Comparison of ENCODE assay signal across 19 cellular contexts in the genomic region with DNA sequence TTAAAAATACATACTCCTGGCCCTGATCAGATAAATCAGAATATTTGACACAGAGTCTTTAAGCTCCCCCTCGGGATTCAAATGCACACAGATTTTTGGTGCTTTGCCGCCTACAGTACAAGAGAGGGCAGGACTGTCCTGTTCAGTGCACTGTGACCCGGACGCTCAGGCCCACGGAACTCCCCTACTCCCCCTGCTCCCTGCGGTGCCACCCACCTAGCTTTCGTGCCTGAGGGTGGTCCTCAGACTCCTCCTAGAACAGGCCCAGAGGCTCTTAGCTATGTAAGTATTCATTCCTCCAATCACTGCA. TPM values are rescaled to one million over a fixed set of nuclear protein-coding genes. Genes with fewer than 3 reads are reported as not detected.
DNase-seq lines count a peak whose midpoint lies in the region; ATAC-seq and TF ChIP-seq lines count a peak whose summit lies in the region.
"Had no signal": no experiment of that assay in that cellular context is flagged by ENCODE, and none has a peak within 500 bp of the region (broad histone marks: within the 10 kb centered on the region; RNA-seq: fewer than 3 reads in every experiment).

No MANE protein-coding gene starts in this region.

- peak overlapping the region; percentile 50 for H3K4me2 ChIP-seq in PC-3 (ENCODE audit: low read length)
- H3K4me2 ChIP-seq: BLaER1 had no signal

- no peak for TF ChIP-seq EP300 in suprapubic skin (IDR thresholded peaks at IDR 0.05)

- no peak overlapping the region for H3K4me3 Mint-ChIP-seq in natural killer cell
- H3K4me3 Mint-ChIP-seq: activated T-cell treated with anti-CD3 and anti-CD28 coated beads, Interleukin-2, amount 50 U/mL, for 24 hours had no signal

- H3K9me3 ChIP-seq in PC-3 (ENCODE audit: low read length), result no peaks in the 10 kb centered on the region
- H3K9me3 ChIP-seq in mucosa of descending colon, result no peaks in the 10 kb centered on the region
- H3K9me3 ChIP-seq in suprapubic skin, result no peaks in the 10 kb centered on the region
- H3K9me3 ChIP-seq: BLaER1 had no signal

- H3K9me2 ChIP-seq in PC-3 (replicated peaks; ENCODE audit: low read length), result no peaks in the 10 kb centered on the region

- peaks cover 36% of the 10 kb centered on the region for H3K4me1 ChIP-seq in PC-3 (ENCODE audit: insufficient read depth, low read length)
- peaks cover 17% of the 10 kb centered on the region for H3K4me1 ChIP-seq in mucosa of descending colon (ENCODE audit: low read depth)
- peaks cover 41% of the 10 kb centered on the region for H3K4me1 ChIP-seq in suprapubic skin
- H3K4me1 ChIP-seq: BLaER1 had no signal

- peak overlapping the region; percentile 51; the same call in 1 of the 2 replicates for H2AFZ ChIP-seq in PC-3 (ENCODE audit: low read length)

- ATAC-seq in PC-3, result no peak
- peak; percentile 2 for ATAC-seq in mucosa of descending colon
- no peak for ATAC-seq in natural killer cell
- ATAC-seq: K562 had no signal

- no peaks in the 10 kb centered on the region for H3K9me3 Mint-ChIP-seq in natural killer cell
- H3K9me3 Mint-ChIP-seq: activated T-cell treated with anti-CD3 and anti-CD28 coated beads, Interleukin-2, amount 50 U/mL, for 24 hours had no signal

- peaks cover 0 to 6% of the 10 kb centered on the region in 2 donors for H3K27me3 Mint-ChIP-seq in natural killer cell (ENCODE audit: low read depth in 2 of 2)

- H3K9ac ChIP-seq in PC-3 (ENCODE audit: low read length), result peak overlapping the region; percentile 63
- H3K9ac ChIP-seq: BLaER1 had no signal

- intact Hi-C loops in PC-3 (cut with micrococcal nuclease) (no loop called here), mucosa of descending colon (cut with DNase I, micrococcal nuclease) (no loop called here), natural killer cell (cut with micrococcal nuclease) (no loop called here)

- CTCF ChIA-PET in PC-3 (lab: Charles Lee), result no interaction called here

- POLR2A ChIA-PET in PC-3 (lab: Charles Lee; ENCODE audit: unreplicated experiment), result no interaction called here

- H3K4me1 Mint-ChIP-seq in natural killer cell, result no peaks in the 10 kb centered on the region

- no peaks in the 10 kb centered on the region for H3F3A ChIP-seq in PC-3 (ENCODE audit: low read length, unreplicated experiment)

- no peaks in the 10 kb centered on the region for H3K36me3 ChIP-seq in PC-3 (ENCODE audit: low read depth, low read length)
- no peaks in the 10 kb centered on the region for H3K36me3 ChIP-seq in mucosa of descending colon (ENCODE audit: low read depth)
- no peaks in the 10 kb centered on the region for H3K36me3 ChIP-seq in suprapubic skin
- H3K36me3 ChIP-seq: BLaER1 had no signal

- no peak overlapping the region for H3K27ac Mint-ChIP-seq in natural killer cell
- H3K27ac Mint-ChIP-seq: activated T-cell treated with anti-CD3 and anti-CD28 coated beads, Interleukin-2, amount 50 U/mL, for 24 hours had no signal

- no peaks in the 10 kb centered on the region for H3K27me3 ChIP-seq in PC-3 (ENCODE audit: low read length)
- H3K27me3 ChIP-seq in suprapubic skin, result no peaks in the 10 kb centered on the region
- H3K27me3 ChIP-seq: BLaER1 had no signal

- H3K4me3 ChIP-seq in PC-3 (ENCODE audit: low read length), result no peak overlapping the region
- H3K4me3 ChIP-seq in mucosa of descending colon, result no peak overlapping the region
- no peak overlapping the region for H3K4me3 ChIP-seq in suprapubic skin
- H3K4me3 ChIP-seq: BLaER1, K562 had no signal

- no peak for TF ChIP-seq POLR2A in suprapubic skin (IDR thresholded peaks at IDR 0.05)

- H4K20me1 ChIP-seq in PC-3 (ENCODE audit: low read length), result no peaks in the 10 kb centered on the region
- H4K20me1 ChIP-seq: BLaER1 had no signal

- H3K36me3 Mint-ChIP-seq in natural killer cell, result no peaks in the 10 kb centered on the region

- H3K27ac ChIP-seq in PC-3 (ENCODE audit: low read length) (peak overlapping the region; percentile 96), cingulate gyrus (ENCODE audit: low read depth, low read length) (peak overlapping the region; percentile 44), suprapubic skin (peak overlapping the region; percentile 91)
- H3K27ac ChIP-seq: BLaER1 had no signal

- DNase-seq in PC-3, result no peak
- peak in 1 of 3 donors; percentile 29 for DNase-seq in mucosa of descending colon
- DNase-seq in suprapubic skin (ENCODE audit: low spot score in 2 of 2), result no peak
- no peak for DNase-seq in natural killer cell
- DNase-seq in amygdala (lab: John Stamatoyannopoulos, UW), result no peak
- no peak for DNase-seq in NOMO-1 treated with dmso at 0.1 percent for 144 hours (lab: John Stamatoyannopoulos, UW; ENCODE audit: unreplicated experiment)
- no peak for DNase-seq in LoVo (ENCODE audit: low spot score)
- DNase-seq: activated CD4-positive, alpha-beta T cell treated with anti-CD3 and anti-CD28 coated beads for 4 hours; activated T-cell treated with anti-CD3 and anti-CD28 coated beads, Interleukin-2, amount 50 U/mL, for 24 hours; DMS79 treated with DMSO at 0.1 percent for 48 hours; effector memory CD4-positive, alpha-beta T cell; glutamatergic neuron; NCI-H1694; NCI-H524 treated with DMSO at 0.1 percent for 48 hours had no signal

- no TSS peak for BruUV-seq in PC-3 (replicated peaks; lab: Mats Ljungman, UMichigan)

- no peaks in the 10 kb centered on the region for H3K79me2 ChIP-seq in PC-3 (ENCODE audit: low read length)

- 77% methylated on average over 7 of the region's 7 CpGs for WGBS in suprapubic skin

- TF ChIP-seq CTCF in PC-3 (conservative IDR thresholded peaks at IDR 0.05; ENCODE audit: low read depth, low read length) (no peak), mucosa of descending colon (IDR thresholded peaks at IDR 0.05) (no peak), suprapubic skin (IDR thresholded peaks at IDR 0.05) (no peak), natural killer cell (IDR thresholded peaks at IDR 0.05) (no peak)

RNA-seq across cellular contexts. Expression of gene SERPINA3, which starts 13.7 kb away (rescaled TPM):
- total RNA-seq in PC-3 (2014; rRNA removed), result not detected in 2 replicates
- 10 to 100 TPM in 2 of 3 donors, 1 to 10 TPM in 1; 3.1 to 43.9 (median 41.3) TPM for total RNA-seq in mucosa of descending colon
- total RNA-seq in suprapubic skin, result 10 to 100 TPM; 31.0 to 91.4 (median 73.2) TPM
- total RNA-seq in natural killer cell, result not detected
- total RNA-seq: T-helper 2 cell treated with Interferon-gamma antibody and Interleukin-4, amounts not matched to agents 100 ng/mL and 5 ng/mL, for 36 hours had no signal

RNA-seq across cellular contexts. Expression of gene SERPINA5, which starts 17.2 kb away (rescaled TPM):
- total RNA-seq in PC-3 (2014; rRNA removed) (not detected in 2 replicates), mucosa of descending colon (1 to 10 TPM in 1 of 3 donors, under 1 TPM in 1, not detected in 1; 0.53 to 3.8 TPM), suprapubic skin (1 to 10 TPM in 2 of 4 donors, under 1 TPM in 1, not detected in 1; 0.76 to 4.5 (median 1.9) TPM), natural killer cell (not detected)
- total RNA-seq: T-helper 2 cell treated with Interferon-gamma antibody and Interleukin-4, amounts not matched to agents 100 ng/mL and 5 ng/mL, for 36 hours had no signal

RNA-seq across cellular contexts. Expression of gene SERPINA4, which starts 37.2 kb away (rescaled TPM):
- total RNA-seq in PC-3 (2014; rRNA removed) (not detected in 2 replicates), mucosa of descending colon (not detected), suprapubic skin (not detected), natural killer cell (not detected)
- total RNA-seq: K562; T-helper 2 cell treated with Interferon-gamma antibody and Interleukin-4, amounts not matched to agents 100 ng/mL and 5 ng/mL, for 36 hours; urinary bladder had no signal

Comparison
In these comparisons a context has a peak if more than half of its experiments do, and no peak if none do; other contexts are left out.
1. H3K27ac ChIP-seq: peak in every context shown above with its lines; median percentile 96 in PC-3; 91 in suprapubic skin; 44 in cingulate gyrus.